13 cellular contexts compared by ENCODE assay signal in the genomic region with DNA sequence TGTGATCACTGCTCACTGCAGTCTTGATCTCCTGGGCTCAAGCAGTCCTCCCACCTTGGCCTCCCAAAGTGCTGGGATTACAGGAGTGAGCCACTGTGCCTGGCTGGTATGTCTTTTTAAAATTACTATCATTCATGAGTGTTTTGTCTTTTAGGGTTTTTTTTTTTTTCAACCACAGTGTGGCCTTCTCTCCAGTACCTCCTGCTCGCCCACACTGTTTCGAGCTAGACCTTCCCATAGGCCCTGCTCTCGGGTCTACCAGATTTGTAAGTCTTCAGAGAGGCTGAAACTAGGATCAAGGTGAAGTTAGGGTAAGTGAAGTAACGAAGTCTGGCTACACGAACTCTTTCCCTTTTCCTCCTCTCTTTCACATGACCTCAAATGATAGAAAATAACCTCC. TPM values are rescaled to one million over a fixed set of nuclear protein-coding genes. Genes with fewer than 3 reads are reported as not detected.
A peak's percentile ranks its signal among the peaks of the same experiment; 100 is the strongest.
DNase-seq lines count a peak whose midpoint lies in the region; ATAC-seq and TF ChIP-seq lines count a peak whose summit lies in the region.
"Had no signal": no experiment of that assay in that cellular context is flagged by ENCODE, and none has a peak within 500 bp of the region (broad histone marks: within the 10 kb centered on the region; RNA-seq: fewer than 3 reads in every experiment).

No MANE protein-coding gene starts in this region.

- no peaks in the 10 kb centered on the region for H3K79me2 ChIP-seq in trophoblast cell (ENCODE audit: control insufficient read depth, insufficient read depth, low read length, poor library complexity)

- POLR2A ChIA-PET in CD4-positive, alpha-beta memory T cell (lab: Charles Lee; ENCODE audit: partially characterized antibody), result interaction anchor here (0.6 to 7.3 kb wide), 14 partner anchors 8 to 1297 kb away, joined by 3 to 85 read pairs (median 11); a partner anchor contains a TSS

- H3K4me1 ChIP-seq in CD4-positive, alpha-beta memory T cell (ENCODE audit: insufficient read depth, low read length), result peaks cover 78% of the 10 kb centered on the region
- H3K4me1 ChIP-seq in trophoblast cell (ENCODE audit: control insufficient read depth in 1 of 2, insufficient read depth in 2 of 2, low read length in 2 of 2), result peaks cover 20 to 49% of the 10 kb centered on the region in 2 experiments

- H2BK12ac ChIP-seq in trophoblast cell (ENCODE audit: low read length), result peak overlapping the region; percentile 84

- H2AK5ac ChIP-seq in trophoblast cell (ENCODE audit: low read length), result no peak overlapping the region

- TF ChIP-seq CTCF in mesothelial cell of epicardium (IDR thresholded peaks at IDR 0.05; ENCODE audit: unreplicated experiment), result no peak

- no peak overlapping the region for H4K8ac ChIP-seq in trophoblast cell (ENCODE audit: low read depth, low read length)

- peak overlapping the region; percentile 54 for H2BK5ac ChIP-seq in trophoblast cell (ENCODE audit: low read depth, low read length, poor library complexity)

- H3K23ac ChIP-seq in trophoblast cell (ENCODE audit: low read length), result no peak overlapping the region

- H4K91ac ChIP-seq in trophoblast cell (ENCODE audit: low read depth, low read length), result peak overlapping the region; percentile 84

- H3K4me3 Mint-ChIP-seq in CD4-positive, alpha-beta memory T cell, result peak overlapping the region; percentile 82 to 99 (median 96)
- H3K4me3 Mint-ChIP-seq in mesothelial cell of epicardium, result no peak overlapping the region

- DNase-seq in CD4-positive, alpha-beta memory T cell, result no peak
- no peak for DNase-seq in Jurkat, Clone E6-1 (ENCODE audit: low read depth, low spot score)
- peak in 1 of 2 donors; percentile 62 for DNase-seq in activated naive CD4-positive, alpha-beta T cell treated with anti-CD3 and anti-CD28 coated beads, Interleukin-2, amount 50 U/mL, for 72 hours (ENCODE audit: low spot score in 2 of 2)
- DNase-seq in trophoblast cell (no peak), AG08396 (ENCODE audit: low spot score) (no peak), ureter (ENCODE audit: low spot score) (no peak), mesothelial cell of epicardium (ENCODE audit: low spot score in 2 of 2, unreplicated experiment in 2 of 2) (no peak)
- DNase-seq: Karpas-422, mammary epithelial cell, NCI-H524 treated with DMSO at 0.1 percent for 48 hours, SK-N-SH had no signal

- H3K9ac ChIP-seq in trophoblast cell (ENCODE audit: low read length), result no peak overlapping the region
- H3K9ac ChIP-seq: SK-N-SH had no signal

- H3K9me3 Mint-ChIP-seq in CD4-positive, alpha-beta memory T cell, result no peaks in the 10 kb centered on the region
- H3K9me3 Mint-ChIP-seq in activated naive CD4-positive, alpha-beta T cell treated with anti-CD3 and anti-CD28 coated beads, Interleukin-2, amount 50 U/mL, for 72 hours, result no peaks in the 10 kb centered on the region
- no peaks in the 10 kb centered on the region for H3K9me3 Mint-ChIP-seq in mesothelial cell of epicardium

- H3K14ac ChIP-seq in trophoblast cell (ENCODE audit: low read length), result peak overlapping the region; percentile 51

- no peaks in the 10 kb centered on the region for H3K9me3 ChIP-seq in CD4-positive, alpha-beta memory T cell (ENCODE audit: control insufficient read depth in 1 of 2, low read length in 2 of 2)
- no peaks in the 10 kb centered on the region for H3K9me3 ChIP-seq in trophoblast cell (ENCODE audit: insufficient read depth, low read depth, low read length)
- H3K9me3 ChIP-seq: SK-N-SH had no signal

- no peak overlapping the region for H4K12ac ChIP-seq in trophoblast cell (ENCODE audit: low read depth, low read length)

- CTCF ChIA-PET in CD4-positive, alpha-beta memory T cell (lab: Charles Lee; ENCODE audit: partially characterized antibody), result interaction anchor here (1.0 to 16.9 kb wide), 5 partner anchors 10 to 53 kb away, joined by 3 to 191 read pairs (median 4); no protein-coding TSS in a partner anchor

- H3K27ac ChIP-seq in CD4-positive, alpha-beta memory T cell (ENCODE audit: low read depth, low read length), result peak overlapping the region; percentile 94
- peak overlapping the region; percentile 77 for H3K27ac ChIP-seq in trophoblast cell (ENCODE audit: low read depth, low read length)

- peak; percentile 57 to 69 for ATAC-seq in activated naive CD4-positive, alpha-beta T cell treated with anti-CD3 and anti-CD28 coated beads, Interleukin-2, amount 50 U/mL, for 72 hours
- no peak for ATAC-seq in HG02981 (IDR thresholded peaks at IDR 0.05; ENCODE audit: unreplicated experiment)

- H3K27me3 ChIP-seq in CD4-positive, alpha-beta memory T cell (ENCODE audit: insufficient read depth, low read length), result no peaks in the 10 kb centered on the region
- H3K27me3 ChIP-seq in trophoblast cell (ENCODE audit: insufficient read depth, low read length), result no peaks in the 10 kb centered on the region

- peaks cover 43 to 44% of the 10 kb centered on the region in 2 donors for H3K36me3 Mint-ChIP-seq in CD4-positive, alpha-beta memory T cell
- peaks cover 10 to 24% of the 10 kb centered on the region in 2 donors for H3K36me3 Mint-ChIP-seq in activated naive CD4-positive, alpha-beta T cell treated with anti-CD3 and anti-CD28 coated beads, Interleukin-2, amount 50 U/mL, for 72 hours
- H3K36me3 Mint-ChIP-seq in mesothelial cell of epicardium, result no peaks in the 10 kb centered on the region

- peak overlapping the region; percentile 58 for H3K4ac ChIP-seq in trophoblast cell (ENCODE audit: low read depth, low read length)

- H3K4me1 Mint-ChIP-seq in CD4-positive, alpha-beta memory T cell, result peaks cover 58 to 96% (median 76%) of the 10 kb centered on the region in 4 donors
- H3K4me1 Mint-ChIP-seq in mesothelial cell of epicardium, result peaks cover 43% of the 10 kb centered on the region

- no peak overlapping the region for H3K4me2 ChIP-seq in trophoblast cell (ENCODE audit: low read length)
- H3K4me2 ChIP-seq: SK-N-SH, smooth muscle cell had no signal

- H3K79me1 ChIP-seq in trophoblast cell (ENCODE audit: low read length), result peaks cover 40% of the 10 kb centered on the region

- no peaks in the 10 kb centered on the region for H3K36me3 ChIP-seq in CD4-positive, alpha-beta memory T cell (ENCODE audit: insufficient read depth, low read length)
- no peaks in the 10 kb centered on the region for H3K36me3 ChIP-seq in trophoblast cell (ENCODE audit: control insufficient read depth in 1 of 2, insufficient read depth in 2 of 2, low read length in 2 of 2)

- H2BK120ac ChIP-seq in trophoblast cell (ENCODE audit: insufficient read depth, low read length, poor library complexity), result peak overlapping the region; percentile 61

- peak overlapping the region; percentile 96 to 99 (median 98) for H3K27ac Mint-ChIP-seq in CD4-positive, alpha-beta memory T cell
- H3K27ac Mint-ChIP-seq in activated naive CD4-positive, alpha-beta T cell treated with anti-CD3 and anti-CD28 coated beads, Interleukin-2, amount 50 U/mL, for 72 hours, result peak overlapping the region; percentile 17 to 97
- H3K27ac Mint-ChIP-seq in mesothelial cell of epicardium, result no peak overlapping the region

- intact Hi-C loops in CD4-positive, alpha-beta memory T cell (cut with micrococcal nuclease), result loop anchor here (2.0 to 10.0 kb wide), 4 partner anchors 22 to 558 kb away; a partner anchor contains a TSS

- no peak overlapping the region for H2AFZ ChIP-seq in trophoblast cell (ENCODE audit: insufficient read depth, low read length, poor library complexity)

- no peak overlapping the region for H3K18ac ChIP-seq in trophoblast cell (ENCODE audit: low read length)

- no peaks in the 10 kb centered on the region for H3K27me3 Mint-ChIP-seq in CD4-positive, alpha-beta memory T cell
- H3K27me3 Mint-ChIP-seq in mesothelial cell of epicardium (ENCODE audit: low read depth), result no peaks in the 10 kb centered on the region

- WGBS in trophoblast cell (ENCODE audit: extremely low coverage, insufficient coverage, insufficient read length), result no CpG with 5 or more reads among the region's 5 CpGs

- H3K4me3 ChIP-seq in CD4-positive, alpha-beta memory T cell (ENCODE audit: low read length in 2 of 2), result peak overlapping the region; percentile 61 to 75
- peak overlapping the region; percentile 82 for H3K4me3 ChIP-seq in Jurkat, Clone E6-1 (ENCODE audit: low read length)
- no peak overlapping the region for H3K4me3 ChIP-seq in trophoblast cell (ENCODE audit: low read depth, low read length)
- H3K4me3 ChIP-seq: smooth muscle cell had no signal

RNA-seq across cellular contexts. Expression of a gene that starts 1.5 kb away (rescaled TPM):
- 100 to 1,000 TPM; 215 to 221 TPM for total RNA-seq in CD4-positive, alpha-beta memory T cell
- 100 to 1,000 TPM; 183 to 309 TPM for polyA plus RNA-seq in CD4-positive, alpha-beta memory T cell
- polyA plus RNA-seq in Jurkat, Clone E6-1 (2012; ENCODE audit: insufficient read depth, insufficient read length), result 27.8 TPM
- total RNA-seq in activated naive CD4-positive, alpha-beta T cell treated with anti-CD3 and anti-CD28 coated beads, Interleukin-2, amount 50 U/mL, for 72 hours, result 10 to 100 TPM; 33.8 to 46.3 TPM
- 1.5 and 1.6 TPM in 2 replicates for polyA plus RNA-seq in trophoblast cell (2013)
- total RNA-seq in ureter (5.0 TPM), mesothelial cell of epicardium (0.18 TPM in 1 of 3 replicates, not detected in the others)
- total RNA-seq: mammary epithelial cell, smooth muscle cell had no signal
- polyA plus RNA-seq: mammary epithelial cell, SK-N-SH, smooth muscle cell had no signal

RNA-seq across cellular contexts. Expression of a gene that starts 24.0 kb away (rescaled TPM):
- total RNA-seq in CD4-positive, alpha-beta memory T cell, result under 1 TPM; 0.36 to 0.73 TPM
- 1 to 10 TPM; 1.6 to 3.7 TPM for polyA plus RNA-seq in CD4-positive, alpha-beta memory T cell
- polyA plus RNA-seq in Jurkat, Clone E6-1 (2012; ENCODE audit: insufficient read depth, insufficient read length), result not detected
- total RNA-seq in activated naive CD4-positive, alpha-beta T cell treated with anti-CD3 and anti-CD28 coated beads, Interleukin-2, amount 50 U/mL, for 72 hours, result not detected
- not detected in 2 replicates for polyA plus RNA-seq in trophoblast cell (2013)
- total RNA-seq in ureter, result not detected
- total RNA-seq in mesothelial cell of epicardium, result not detected in 3 replicates
- total RNA-seq: mammary epithelial cell, smooth muscle cell had no signal
- polyA plus RNA-seq: mammary epithelial cell, smooth muscle cell had no signal

RNA-seq across cellular contexts. Expression of a gene that starts 52.2 kb away (rescaled TPM):
- 1 to 10 TPM; 3.9 to 5.5 TPM for total RNA-seq in CD4-positive, alpha-beta memory T cell
- polyA plus RNA-seq in CD4-positive, alpha-beta memory T cell, result 10 to 100 TPM; 10.6 to 18.9 TPM
- polyA plus RNA-seq in Jurkat, Clone E6-1 (2012; ENCODE audit: insufficient read depth, insufficient read length), result 22.3 TPM
- total RNA-seq in activated naive CD4-positive, alpha-beta T cell treated with anti-CD3 and anti-CD28 coated beads, Interleukin-2, amount 50 U/mL, for 72 hours, result 1 to 10 TPM in 1 of 2 donors, under 1 TPM in 1; 0.41 to 1.5 TPM
- polyA plus RNA-seq in trophoblast cell (2013), result 119 and 122 TPM in 2 replicates
- 52.7 TPM for total RNA-seq in ureter
- total RNA-seq in mesothelial cell of epicardium, result 21.5 to 23.0 TPM (median 22.2 TPM) in 3 replicates

Comparison
In these comparisons a context has a peak if more than half of its experiments do, and no peak if none do; other contexts are left out.
1. RNA of a gene that starts 1.5 kb away (total RNA-seq): 215 to 221 TPM in CD4-positive, alpha-beta memory T cell; 33.8 to 46.3 TPM in activated naive CD4-positive, alpha-beta T cell treated with anti-CD3 and anti-CD28 coated beads, Interleukin-2, amount 50 U/mL, for 72 hours, 5.0 TPM in ureter (single experiment) and 0.18 TPM in mesothelial cell of epicardium; every median in the first group is over 4 times any median in the second.